16 cellular contexts compared by ENCODE assay signal in the genomic region with DNA sequence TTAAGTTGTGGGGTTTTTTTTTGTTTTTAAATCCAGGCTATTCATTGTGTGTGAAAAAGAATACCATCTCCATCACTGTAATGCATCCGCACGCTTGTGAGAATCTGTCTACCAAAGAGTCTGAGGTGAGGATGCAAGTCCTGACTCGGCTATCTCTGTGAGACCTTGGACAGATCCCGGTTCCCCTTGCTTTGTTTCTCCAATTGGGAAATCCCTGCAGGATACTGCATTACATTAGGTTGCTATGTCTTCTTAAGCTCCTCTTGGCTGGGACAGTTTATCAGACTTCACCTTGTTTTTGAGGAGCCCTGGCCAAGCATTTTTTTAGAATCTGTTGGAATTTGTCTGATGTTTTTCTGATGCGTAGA. TPM values are rescaled to one million over a fixed set of nuclear protein-coding genes. Genes with fewer than 3 reads are reported as not detected.
A peak's percentile ranks its signal among the peaks of the same experiment; 100 is the strongest.
DNase-seq lines count a peak whose midpoint lies in the region; ATAC-seq and TF ChIP-seq lines count a peak whose summit lies in the region.
"Had no signal": no experiment of that assay in that cellular context is flagged by ENCODE, and none has a peak within 500 bp of the region (broad histone marks: within the 10 kb centered on the region; RNA-seq: fewer than 3 reads in every experiment).

No MANE protein-coding gene starts in this region.

- H3K9me3 ChIP-seq in Loucy (ENCODE audit: insufficient read depth, low read depth, low read length), result no peaks in the 10 kb centered on the region
- H3K9me3 ChIP-seq in BE2C, result no peaks in the 10 kb centered on the region
- H3K9me3 ChIP-seq: Caco-2 had no signal

- H3K4me1 ChIP-seq in Loucy (ENCODE audit: insufficient read depth, low read length, poor library complexity, severe bottlenecking) (peaks cover 69% of the 10 kb centered on the region), BE2C (no peaks in the 10 kb centered on the region)

- H3K36me3 ChIP-seq in Loucy (ENCODE audit: insufficient read depth, low read length) (no peaks in the 10 kb centered on the region), BE2C (no peaks in the 10 kb centered on the region)

- no peaks in the 10 kb centered on the region for H3F3A ChIP-seq in Loucy (ENCODE audit: low read depth)

- H3K4me2 ChIP-seq in Loucy (ENCODE audit: low read depth, low read length, poor library complexity, severe bottlenecking), result peak overlapping the region; percentile 75

- no peaks in the 10 kb centered on the region for H3K27me3 Mint-ChIP-seq in natural killer cell (ENCODE audit: low read depth in 2 of 2)
- H3K27me3 Mint-ChIP-seq in natural killer cell treated with Interleukin-12 subunit alpha and Interleukin-12 subunit beta and Interleukin-15 and Interleukin-18, amount 100 ng/mL, for 72 hours, result no peaks in the 10 kb centered on the region
- H3K27me3 Mint-ChIP-seq in stimulated activated naive B cell treated with anti-CD40 and anti-IgM and Interleukin-4, amounts not matched to agents 10 μg/mL and 1 μg/mL and 100 μg/mL, for 72 hours, result no peaks in the 10 kb centered on the region
- H3K27me3 Mint-ChIP-seq: IgD-negative memory B cell had no signal

- H3K9me2 ChIP-seq in Loucy (replicated peaks; ENCODE audit: low read depth, low read length), result no peaks in the 10 kb centered on the region

- H3K79me2 ChIP-seq in Loucy (ENCODE audit: insufficient read depth, low read length), result peaks cover 22% of the 10 kb centered on the region; the same call in 1 of the 2 replicates

- H3K9me3 Mint-ChIP-seq in natural killer cell, result no peaks in the 10 kb centered on the region
- H3K9me3 Mint-ChIP-seq in natural killer cell treated with Interleukin-12 subunit alpha and Interleukin-12 subunit beta and Interleukin-15 and Interleukin-18, amount 100 ng/mL, for 72 hours, result no peaks in the 10 kb centered on the region
- no peaks in the 10 kb centered on the region for H3K9me3 Mint-ChIP-seq in stimulated activated naive B cell treated with anti-CD40 and anti-IgM and Interleukin-4, amounts not matched to agents 10 μg/mL and 1 μg/mL and 100 μg/mL, for 72 hours
- H3K9me3 Mint-ChIP-seq: CD8-positive, alpha-beta T cell; IgD-negative memory B cell had no signal

- intact Hi-C loops in natural killer cell (cut with micrococcal nuclease), result loop anchor here (5.0 kb wide), 1 partner anchor 40 kb away; no protein-coding TSS in a partner anchor

- ATAC-seq in natural killer cell, result no peak
- ATAC-seq in natural killer cell treated with Interleukin-12 subunit alpha and Interleukin-12 subunit beta and Interleukin-15 and Interleukin-18, amount 100 ng/mL, for 72 hours, result no peak
- no peak for ATAC-seq in stimulated activated naive B cell treated with anti-CD40 and anti-IgM and Interleukin-4, amounts not matched to agents 10 μg/mL and 1 μg/mL and 100 μg/mL, for 72 hours (replicated peaks)
- ATAC-seq: CD8-positive, alpha-beta T cell had no signal

- peaks cover 71 to 79% of the 10 kb centered on the region in 2 donors for H3K4me1 Mint-ChIP-seq in natural killer cell
- H3K4me1 Mint-ChIP-seq in natural killer cell treated with Interleukin-12 subunit alpha and Interleukin-12 subunit beta and Interleukin-15 and Interleukin-18, amount 100 ng/mL, for 72 hours (ENCODE audit: low read depth in 2 of 2), result peaks cover 34 to 50% of the 10 kb centered on the region in 2 donors
- peaks cover 30 to 64% of the 10 kb centered on the region in 2 donors for H3K4me1 Mint-ChIP-seq in stimulated activated naive B cell treated with anti-CD40 and anti-IgM and Interleukin-4, amounts not matched to agents 10 μg/mL and 1 μg/mL and 100 μg/mL, for 72 hours

- no peak overlapping the region for H3K4me3 ChIP-seq in Loucy (ENCODE audit: low read length, poor library complexity, severe bottlenecking)
- H3K4me3 ChIP-seq in BE2C (ENCODE audit: low read depth, low read length), result no peak overlapping the region
- H3K4me3 ChIP-seq: GM23248 had no signal

- H4K20me1 ChIP-seq in Loucy (ENCODE audit: insufficient read depth, low read length, poor library complexity, severe bottlenecking), result no peaks in the 10 kb centered on the region

- H2AFZ ChIP-seq in Loucy (ENCODE audit: low read length), result no peak overlapping the region
- H2AFZ ChIP-seq: GM23248 had no signal

- H3K27ac Mint-ChIP-seq in natural killer cell, result peak overlapping the region; percentile 69 to 73
- peak overlapping the region in 1 of 2 donors; percentile 85 for H3K27ac Mint-ChIP-seq in natural killer cell treated with Interleukin-12 subunit alpha and Interleukin-12 subunit beta and Interleukin-15 and Interleukin-18, amount 100 ng/mL, for 72 hours
- peak overlapping the region; percentile 47 for H3K27ac Mint-ChIP-seq in stimulated activated naive B cell treated with anti-CD40 and anti-IgM and Interleukin-4, amounts not matched to agents 10 μg/mL and 1 μg/mL and 100 μg/mL, for 72 hours
- H3K27ac Mint-ChIP-seq: CD8-positive, alpha-beta T cell had no signal

- TF ChIP-seq CTCF in natural killer cell (IDR thresholded peaks at IDR 0.05) (no peak), Loucy (conservative IDR thresholded peaks at IDR 0.05; ENCODE audit: low read length) (no peak), BE2C (IDR thresholded peaks at IDR 0.05; ENCODE audit: low read depth, low read length) (no peak)

- H3K4me3 Mint-ChIP-seq in natural killer cell, result no peak overlapping the region
- H3K4me3 Mint-ChIP-seq in natural killer cell treated with Interleukin-12 subunit alpha and Interleukin-12 subunit beta and Interleukin-15 and Interleukin-18, amount 100 ng/mL, for 72 hours, result no peak overlapping the region
- H3K4me3 Mint-ChIP-seq in stimulated activated naive B cell treated with anti-CD40 and anti-IgM and Interleukin-4, amounts not matched to agents 10 μg/mL and 1 μg/mL and 100 μg/mL, for 72 hours, result no peak overlapping the region
- H3K4me3 Mint-ChIP-seq: CD8-positive, alpha-beta T cell had no signal

- DNase-seq in natural killer cell (no peak), iPS-NIHi7 (ENCODE audit: extremely low spot score) (peak; percentile 33), BE2C (no peak), inferior parietal cortex (ENCODE audit: extremely low spot score) (no peak)
- no peak for DNase-seq in natural killer cell treated with Interleukin-12 subunit alpha and Interleukin-12 subunit beta and Interleukin-15 and Interleukin-18, amount 100 ng/mL, for 72 hours (ENCODE audit: low spot score)
- no peak for DNase-seq in stimulated activated naive B cell treated with anti-CD40 and anti-IgM and Interleukin-4, amounts not matched to agents 10 μg/mL and 1 μg/mL and 100 μg/mL, for 72 hours
- no peak for DNase-seq in activated effector memory CD4-positive, alpha-beta T cell treated with anti-CD3 and anti-CD28 coated beads, Interleukin-2, amount 50 U/mL, for 16 hours
- DNase-seq: ACHN; Caco-2; CD8-positive, alpha-beta T cell; DND-41; GDM1; GM23248; H7 had no signal

- H3K9ac ChIP-seq in Loucy (ENCODE audit: low read depth, low read length, poor library complexity, severe bottlenecking), result no peak overlapping the region
- H3K9ac ChIP-seq: GM23248 had no signal

- no peaks in the 10 kb centered on the region for H3K36me3 Mint-ChIP-seq in natural killer cell
- H3K36me3 Mint-ChIP-seq in natural killer cell treated with Interleukin-12 subunit alpha and Interleukin-12 subunit beta and Interleukin-15 and Interleukin-18, amount 100 ng/mL, for 72 hours, result no peaks in the 10 kb centered on the region
- peaks cover 0 to 8% of the 10 kb centered on the region in 2 donors for H3K36me3 Mint-ChIP-seq in stimulated activated naive B cell treated with anti-CD40 and anti-IgM and Interleukin-4, amounts not matched to agents 10 μg/mL and 1 μg/mL and 100 μg/mL, for 72 hours
- H3K36me3 Mint-ChIP-seq: CD8-positive, alpha-beta T cell had no signal

- H3K27me3 ChIP-seq in Loucy (ENCODE audit: insufficient read depth, low read length, poor library complexity, severe bottlenecking) (no peaks in the 10 kb centered on the region), BE2C (no peaks in the 10 kb centered on the region)

RNA-seq across cellular contexts. Expression of a gene that starts 46.8 kb away (rescaled TPM):
- 10 to 100 TPM; 77.0 to 92.6 (median 77.6) TPM for total RNA-seq in natural killer cell
- total RNA-seq in natural killer cell treated with Interleukin-12 subunit alpha and Interleukin-12 subunit beta and Interleukin-15 and Interleukin-18, amount 100 ng/mL, for 72 hours, result 10 to 100 TPM; 32.2 to 44.1 TPM
- polyA plus RNA-seq in BE2C (2012; ENCODE audit: insufficient read depth, insufficient read length, low read depth), result 5.9 TPM
